Comparison of ENCODE assay signal across 8 cellular contexts in genomic region chr1:165857046-165857801, GRCh38. TPM values are rescaled to one million over a fixed set of nuclear protein-coding genes. Genes with fewer than 3 reads are reported as not detected.
A peak's percentile ranks its signal among the peaks of the same experiment; 100 is the strongest.
DNase-seq lines count a peak whose midpoint lies in the region; ATAC-seq, FAIRE-seq and TF ChIP-seq lines count a peak whose summit lies in the region.

No MANE protein-coding gene starts in this region.

- H3K27ac ChIP-seq in right lobe of liver, result peak overlapping the region in 1 of 3 donors; percentile 37

- no peak for TF ChIP-seq CTCF in right lobe of liver (IDR thresholded peaks at IDR 0.05)

- no peak for TF ChIP-seq POLR2A in right lobe of liver (IDR thresholded peaks at IDR 0.05)

- H3K4me1 ChIP-seq in NT2/D1 (ENCODE audit: insufficient read depth, insufficient read length) (peaks cover 16% of the 10 kb centered on the region), right lobe of liver (peaks cover 0 to 35% (median 13%) of the 10 kb centered on the region in 4 donors)

- H3K9ac ChIP-seq in NT2/D1 (ENCODE audit: insufficient read length, low read depth), result no peak overlapping the region

- FAIRE-seq in frontal cortex (lab: Jason Lieb, UNC), result no peak

- DNase-seq in NT2/D1 (ENCODE audit: low read depth, low spot score) (peak; percentile 50), right lobe of liver (peak in 2 of 3 donors; percentile 57 to 58), mesenteric fat pad (ENCODE audit: low spot score) (no peak), frontal cortex (ENCODE audit: low spot score in 2 of 2) (no peak)
- DNase-seq in activated T-cell treated with anti-CD3 and anti-CD28 coated beads, Interleukin-2, amount 50 U/mL, for 48 hours, result no peak
- DNase-seq in stimulated activated CD4-positive, alpha-beta T cell treated with anti-CD3 and anti-CD28 coated beads, Interleukin-2, amount 100 ng/mL, for 48 hours, result no peak

- ATAC-seq in GM19023 (IDR thresholded peaks at IDR 0.05; ENCODE audit: unreplicated experiment) (peak; percentile 88), HG02759 (IDR thresholded peaks at IDR 0.05; ENCODE audit: unreplicated experiment) (peak; percentile 92), right lobe of liver (peak; percentile 65 to 84 (median 74))

- H3K36me3 ChIP-seq in NT2/D1 (ENCODE audit: insufficient read depth, insufficient read length, low read length) (peaks cover 17% of the 10 kb centered on the region), right lobe of liver (no peaks in the 10 kb centered on the region)

- no peaks in the 10 kb centered on the region for H3K9me3 ChIP-seq in NT2/D1 (ENCODE audit: insufficient read depth, low read length)
- no peaks in the 10 kb centered on the region for H3K9me3 ChIP-seq in right lobe of liver

- intact Hi-C loops in right lobe of liver (cut with DNase I), result no loop called here

- no peak overlapping the region for H3K4me3 ChIP-seq in NT2/D1 (ENCODE audit: insufficient read length, low read depth)
- no peak overlapping the region for H3K4me3 ChIP-seq in right lobe of liver

- H3K27me3 ChIP-seq in NT2/D1 (ENCODE audit: insufficient read depth, insufficient read length) (no peaks in the 10 kb centered on the region), right lobe of liver (no peaks in the 10 kb centered on the region)

- WGBS in right lobe of liver (ENCODE audit: insufficient coverage, low coverage, low lambda C conversion rate, missing lambda C conversion rate), result 44% methylated on average over 5 of the region's 8 CpGs

RNA-seq across cellular contexts. Expression of gene UCK2, which starts 29.8 kb away (rescaled TPM):
- total RNA-seq in right lobe of liver (10 to 100 TPM in 3 of 6 experiments, 1 to 10 TPM in 3; 8.4 to 22.9 (median 10.4) TPM), mesenteric fat pad (25.6 TPM), frontal cortex (77.9 TPM)

Comparison
In these comparisons a context has a peak if more than half of its experiments do, and no peak if none do; other contexts are left out.
1. DNase-seq: peak in NT2/D1 (single experiment) and right lobe of liver (2 of 3); none in mesenteric fat pad (single experiment), activated T-cell treated with anti-CD3 and anti-CD28 coated beads, Interleukin-2, amount 50 U/mL, for 48 hours (0 of 2), frontal cortex (0 of 2) and stimulated activated CD4-positive, alpha-beta T cell treated with anti-CD3 and anti-CD28 coated beads, Interleukin-2, amount 100 ng/mL, for 48 hours (0 of 2).
2. Peak in every context shown above with its lines, with median percentiles within 50 percentile points of each other: ATAC-seq.